In genomic region chr1:183877321-183877720, GRCh38 we compare ENCODE assay signal across 1 cellular context.
TF ChIP-seq lines count a peak whose summit lies in the region.

No MANE protein-coding gene starts in this region.

TF ChIP-seq in HepG2, 621 proteins besides CTCF, POLR2A, EP300 and RAD21 (continued from another document):
- TF ChIP-seq ZNF407 (CRISPR knock-in tag; IDR thresholded peaks at IDR 0.05; ENCODE audit: not compliant biosample characterization): no peak
- no peak for TF ChIP-seq ATF6 (CRISPR knock-in tag; conservative IDR thresholded peaks at IDR 0.05)
- no peak for TF ChIP-seq PRDM15 (CRISPR knock-in tag; IDR thresholded peaks at IDR 0.05)
- no peak for TF ChIP-seq RAD51 (IDR thresholded peaks at IDR 0.05; ENCODE audit: borderline replicate concordance)
- no peak for TF ChIP-seq ZNF616 (CRISPR knock-in tag; IDR thresholded peaks at IDR 0.05; ENCODE audit: low read depth)
